ENCODE assay signal across 8 cellular contexts in genomic region chr6:127420558-127420957, GRCh38. TPM values are rescaled to one million over a fixed set of nuclear protein-coding genes. Genes with fewer than 3 reads are reported as not detected.
DNase-seq lines count a peak whose midpoint lies in the region; ATAC-seq and TF ChIP-seq lines count a peak whose summit lies in the region.

No MANE protein-coding gene starts in this region.

- H3K23ac ChIP-seq in mesendoderm (ENCODE audit: low read length) = no peak overlapping the region

- DNase-seq in CD14-positive monocyte (ENCODE audit: low spot score) = peak; percentile 92
- peak; percentile 65 for DNase-seq in NCI-H774 (lab: John Stamatoyannopoulos, UW)
- peak; percentile 78 for DNase-seq in activated CD4-positive, alpha-beta T cell treated with anti-CD3 and anti-CD28 coated beads, Interleukin-2, amount 10 ng/mL, durations not matched to agents 7 days and 5 days
- peak; percentile 55 for DNase-seq in ecto neural progenitor cell (ENCODE audit: low spot score)
- peak; percentile 95 for DNase-seq in mesendoderm
- DNase-seq in stimulated activated CD8-positive, alpha-beta memory T cell treated with anti-CD3 and anti-CD28 coated beads, Interleukin-4, amount 100 ng/mL, for 48 hours = peak; percentile 72

- H3K4me2 ChIP-seq in mesendoderm (ENCODE audit: low read length) = no peak overlapping the region

- no peak overlapping the region for H3K4ac ChIP-seq in mesendoderm (ENCODE audit: low read depth, low read length)

- H4K5ac ChIP-seq in mesendoderm (ENCODE audit: low read length) = no peak overlapping the region

- H3K4me1 ChIP-seq in mesendoderm (ENCODE audit: control insufficient read depth, low read depth, low read length) = no peaks in the 10 kb centered on the region

- H3K4me3 ChIP-seq in mesendoderm (ENCODE audit: low read length) = no peak overlapping the region

- intact Hi-C loops in CD14-positive monocyte (cut with micrococcal nuclease) = no loop called here

- no peaks in the 10 kb centered on the region for H3K79me1 ChIP-seq in mesendoderm (ENCODE audit: low read length)

- peaks cover 0 to 1% (median 0%) of the 10 kb centered on the region in 3 donors for H3K27me3 Mint-ChIP-seq in CD14-positive monocyte (ENCODE audit: low read depth in 3 of 3)
- H3K27me3 Mint-ChIP-seq in activated CD4-positive, alpha-beta T cell treated with anti-CD3 and anti-CD28 coated beads, Interleukin-2, amount 10 ng/mL, durations not matched to agents 7 days and 5 days = no peaks in the 10 kb centered on the region

- H2BK5ac ChIP-seq in mesendoderm (ENCODE audit: low read length) = no peak overlapping the region

- H3K9ac ChIP-seq in mesendoderm (ENCODE audit: low read length) = no peak overlapping the region

- CTCF ChIA-PET in activated CD4-positive, alpha-beta T cell treated with anti-CD3 and anti-CD28 coated beads, Interleukin-2, amount 10 ng/mL, durations not matched to agents 7 days and 5 days (lab: Charles Lee) = interaction anchor here (1.0 to 1.5 kb wide), 3 partner anchors 63 to 233 kb away, joined by 3 to 9 read pairs (median 3); no protein-coding TSS in a partner anchor

- peak overlapping the region; percentile 30 to 88 (median 79) for H3K27ac Mint-ChIP-seq in CD14-positive monocyte
- H3K27ac Mint-ChIP-seq in activated CD4-positive, alpha-beta T cell treated with anti-CD3 and anti-CD28 coated beads, Interleukin-2, amount 10 ng/mL, durations not matched to agents 7 days and 5 days = no peak overlapping the region

- H3K27ac ChIP-seq in mesendoderm (ENCODE audit: low read depth, low read length) = no peak overlapping the region

- WGBS in mesendoderm (ENCODE audit: extremely low coverage, insufficient coverage, low lambda C conversion rate) = no CpG with 5 or more reads among the region's 2 CpGs

- no peaks in the 10 kb centered on the region for H3K36me3 Mint-ChIP-seq in CD14-positive monocyte
- no peaks in the 10 kb centered on the region for H3K36me3 Mint-ChIP-seq in activated CD4-positive, alpha-beta T cell treated with anti-CD3 and anti-CD28 coated beads, Interleukin-2, amount 10 ng/mL, durations not matched to agents 7 days and 5 days (ENCODE audit: low read depth)

- ATAC-seq in GM19043 (IDR thresholded peaks at IDR 0.05; ENCODE audit: low read depth, unreplicated experiment) (peak; percentile 100), HG03175 (IDR thresholded peaks at IDR 0.05; ENCODE audit: unreplicated experiment) (peak; percentile 100)

- no peaks in the 10 kb centered on the region for H3K36me3 ChIP-seq in mesendoderm (ENCODE audit: control insufficient read depth, insufficient read depth, low read length)

- no peak overlapping the region for H2AK5ac ChIP-seq in mesendoderm (ENCODE audit: low read length)

- POLR2A ChIA-PET in activated CD4-positive, alpha-beta T cell treated with anti-CD3 and anti-CD28 coated beads, Interleukin-2, amount 10 ng/mL, durations not matched to agents 7 days and 5 days (lab: Charles Lee) = interaction anchor here (0.6 kb wide), 1 partner anchor 77 kb away, joined by 4 read pairs; the partner anchor contains the start of gene ECHDC1

- no peaks in the 10 kb centered on the region for H3K27me3 ChIP-seq in mesendoderm (ENCODE audit: insufficient read depth, low read length, poor library complexity)

- H3K18ac ChIP-seq in mesendoderm (ENCODE audit: low read length) = no peak overlapping the region

- H3K56ac ChIP-seq in mesendoderm (ENCODE audit: low read length) = peak overlapping the region; percentile 50

- H3K4me3 Mint-ChIP-seq in CD14-positive monocyte = no peak overlapping the region
- no peak overlapping the region for H3K4me3 Mint-ChIP-seq in activated CD4-positive, alpha-beta T cell treated with anti-CD3 and anti-CD28 coated beads, Interleukin-2, amount 10 ng/mL, durations not matched to agents 7 days and 5 days

- H3K79me2 ChIP-seq in mesendoderm (ENCODE audit: control insufficient read depth, insufficient read depth, low read length) = no peaks in the 10 kb centered on the region

- H4K8ac ChIP-seq in mesendoderm (ENCODE audit: low read depth, low read length) = no peak overlapping the region

- peaks cover 21% of the 10 kb centered on the region for H3K4me1 Mint-ChIP-seq in CD14-positive monocyte
- peaks cover 12% of the 10 kb centered on the region for H3K4me1 Mint-ChIP-seq in activated CD4-positive, alpha-beta T cell treated with anti-CD3 and anti-CD28 coated beads, Interleukin-2, amount 10 ng/mL, durations not matched to agents 7 days and 5 days

- no peak overlapping the region for H2BK15ac ChIP-seq in mesendoderm (replicated peaks; ENCODE audit: low read depth)

- no peak overlapping the region for H2BK120ac ChIP-seq in mesendoderm (ENCODE audit: low read depth, low read length)

- TF ChIP-seq CTCF in CD14-positive monocyte (IDR thresholded peaks at IDR 0.05) = peak; percentile 30

- H3K9me3 Mint-ChIP-seq in CD14-positive monocyte = peaks cover 0 to under 1% (median 0%) of the 10 kb centered on the region in 7 donors
- no peaks in the 10 kb centered on the region for H3K9me3 Mint-ChIP-seq in activated CD4-positive, alpha-beta T cell treated with anti-CD3 and anti-CD28 coated beads, Interleukin-2, amount 10 ng/mL, durations not matched to agents 7 days and 5 days

RNA-seq across cellular contexts. Expression of gene KIAA0408, which starts 38.6 kb away (rescaled TPM):
- polyA plus RNA-seq in CD14-positive monocyte = not detected
- 1 to 10 TPM; 2.7 to 4.4 TPM for total RNA-seq in activated CD4-positive, alpha-beta T cell treated with anti-CD3 and anti-CD28 coated beads, Interleukin-2, amount 10 ng/mL, durations not matched to agents 7 days and 5 days
- polyA plus RNA-seq in mesendoderm (2013, experiment 1 of 2) = 4.3 TPM
- 5.0 TPM for polyA plus RNA-seq in mesendoderm (2013, experiment 2 of 2)
